ENCODE assay signal across 19 cellular contexts in genomic region chr16:73191111-73192046, GRCh38.
DNase-seq lines count a peak whose midpoint lies in the region; ATAC-seq and TF ChIP-seq lines count a peak whose summit lies in the region.
"Had no signal": no experiment of that assay in that cellular context is flagged by ENCODE, and none has a peak within 500 bp of the region (broad histone marks: within the 10 kb centered on the region; RNA-seq: fewer than 3 reads in every experiment).

No MANE protein-coding gene starts in this region.

- no peak overlapping the region for H4K8ac ChIP-seq in neuronal stem cell (ENCODE audit: low read depth, low read length)

- no peak overlapping the region for H2BK15ac ChIP-seq in neuronal stem cell (ENCODE audit: low read length)

- H2AFZ ChIP-seq in GM23338 (0 out of 2 replicates have a peak overlapping the region, but pooled peaks have one; percentile 52), neuronal stem cell (ENCODE audit: low read length) (peak overlapping the region; percentile 3)

- H3K4ac ChIP-seq in neuronal stem cell (ENCODE audit: low read length) = no peak overlapping the region

- no peaks in the 10 kb centered on the region for H3K36me3 Mint-ChIP-seq in GM23338 (ENCODE audit: low read depth)
- no peaks in the 10 kb centered on the region for H3K36me3 Mint-ChIP-seq in dendritic cell treated with granulocyte-macrophage colony-stimulating factor and Interleukin-4, amounts not matched to agents 40 ng/mL and 50 ng/mL, for 4 days (ENCODE audit: low read depth)
- H3K36me3 Mint-ChIP-seq: CD4-positive, CD25-positive, alpha-beta regulatory T cell had no signal

- H3K4me3 ChIP-seq in BLaER1 treated with 17β-estradiol and CSF1 and Interleukin-3, amounts not matched to agents 10 nM and 100 nM = no peak overlapping the region
- H3K4me3 ChIP-seq in GM23338 = no peak overlapping the region
- no peak overlapping the region for H3K4me3 ChIP-seq in neuronal stem cell (ENCODE audit: low read length in 2 of 2)
- H3K4me3 ChIP-seq in gastroesophageal sphincter = no peak overlapping the region

- TF ChIP-seq POLR2A in gastroesophageal sphincter (IDR thresholded peaks at IDR 0.05) = no peak

- H3K4me3 Mint-ChIP-seq in GM23338 = no peak overlapping the region
- H3K4me3 Mint-ChIP-seq in dendritic cell treated with granulocyte-macrophage colony-stimulating factor and Interleukin-4, amounts not matched to agents 40 ng/mL and 50 ng/mL, for 4 days = no peak overlapping the region
- H3K4me3 Mint-ChIP-seq: CD4-positive, CD25-positive, alpha-beta regulatory T cell had no signal

- no peaks in the 10 kb centered on the region for H3K9me3 Mint-ChIP-seq in GM23338
- no peaks in the 10 kb centered on the region for H3K9me3 Mint-ChIP-seq in dendritic cell treated with granulocyte-macrophage colony-stimulating factor and Interleukin-4, amounts not matched to agents 40 ng/mL and 50 ng/mL, for 4 days

- no peak; the same call in 1 of the 3 replicates for ATAC-seq in GM23338
- ATAC-seq in GM18511 (IDR thresholded peaks at IDR 0.05; ENCODE audit: unreplicated experiment) = no peak
- ATAC-seq in gastroesophageal sphincter = no peak
- ATAC-seq: Panc1, SK-N-SH treated with all-trans-retinoic acid at 6 μM for 48 hours had no signal

- H3K18ac ChIP-seq in neuronal stem cell (ENCODE audit: low read length) = peak overlapping the region; percentile 32

- H2BK120ac ChIP-seq in neuronal stem cell (ENCODE audit: low read depth, low read length) = no peak overlapping the region

- H3K36me3 ChIP-seq in BLaER1 treated with 17β-estradiol and CSF1 and Interleukin-3, amounts not matched to agents 10 nM and 100 nM = no peaks in the 10 kb centered on the region
- no peaks in the 10 kb centered on the region for H3K36me3 ChIP-seq in GM23338 (ENCODE audit: insufficient read depth)
- H3K36me3 ChIP-seq in neuronal stem cell (replicated peaks in 1 of 2; ENCODE audit: control insufficient read depth in 2 of 2, insufficient read depth in 2 of 2, low read length in 2 of 2) = no peaks in the 10 kb centered on the region
- H3K36me3 ChIP-seq in gastroesophageal sphincter = no peaks in the 10 kb centered on the region

- TF ChIP-seq EP300 in gastroesophageal sphincter (IDR thresholded peaks at IDR 0.05) = no peak

- TF ChIP-seq CTCF in GM23338 (conservative IDR thresholded peaks at IDR 0.05; ENCODE audit: low read depth in 2 of 2) (no peak), gastroesophageal sphincter (IDR thresholded peaks at IDR 0.05) (no peak)

- no peaks in the 10 kb centered on the region for H3K27me3 ChIP-seq in BLaER1 treated with 17β-estradiol and CSF1 and Interleukin-3, amounts not matched to agents 10 nM and 100 nM
- no peaks in the 10 kb centered on the region for H3K27me3 ChIP-seq in GM23338 (ENCODE audit: insufficient read depth)
- H3K27me3 ChIP-seq in neuronal stem cell (ENCODE audit: control insufficient read depth in 3 of 3, insufficient read depth in 3 of 3, low read depth in 1 of 3, low read length in 3 of 3) = no peaks in the 10 kb centered on the region
- no peaks in the 10 kb centered on the region for H3K27me3 ChIP-seq in gastroesophageal sphincter

- H3K4me2 ChIP-seq in BLaER1 treated with 17β-estradiol and CSF1 and Interleukin-3, amounts not matched to agents 10 nM and 100 nM = peak overlapping the region; percentile 28 to 82 (median 44); a peak in 21 of 22 replicates
- H3K4me2 ChIP-seq in GM23338 = no peak overlapping the region
- no peak overlapping the region for H3K4me2 ChIP-seq in neuronal stem cell (ENCODE audit: insufficient read depth, low read length, poor library complexity, severe bottlenecking)
- H3K4me2 ChIP-seq: KMS-11 had no signal

- no peaks in the 10 kb centered on the region for H3K79me2 ChIP-seq in GM23338 (replicated peaks; ENCODE audit: insufficient read depth)

- no peaks in the 10 kb centered on the region for H3K79me1 ChIP-seq in neuronal stem cell (ENCODE audit: low read depth, low read length)

- H2BK5ac ChIP-seq in neuronal stem cell (ENCODE audit: low read length) = no peak overlapping the region

- DNase-seq in GM23338 (ENCODE audit: low spot score) (no peak), neuronal stem cell (ENCODE audit: low spot score) (no peak), GM19240 (ENCODE audit: insufficient read length, low spot score) (no peak), anterior cingulate cortex (lab: John Stamatoyannopoulos, UW) (no peak)
- DNase-seq: CD4-positive, CD25-positive, alpha-beta regulatory T cell; DMS79; H7; NCI-H1105; NCI-H146; NCI-H2029; NCI-H2227 treated with DMSO at 0.1 percent for 48 hours; NCI-H510A had no signal

- H3K27me3 Mint-ChIP-seq in GM23338 (ENCODE audit: insufficient read depth, low read depth, poor library complexity) = peaks cover 9% of the 10 kb centered on the region
- H3K27me3 Mint-ChIP-seq in dendritic cell treated with granulocyte-macrophage colony-stimulating factor and Interleukin-4, amounts not matched to agents 40 ng/mL and 50 ng/mL, for 4 days = peaks cover 27% of the 10 kb centered on the region
- H3K27me3 Mint-ChIP-seq: CD4-positive, CD25-positive, alpha-beta regulatory T cell had no signal

- no peak overlapping the region for H2BK12ac ChIP-seq in neuronal stem cell (ENCODE audit: low read length)

- H3K4me1 ChIP-seq in BLaER1 treated with 17β-estradiol and CSF1 and Interleukin-3, amounts not matched to agents 10 nM and 100 nM = peaks cover 11 to 54% (median 13%) of the 10 kb centered on the region in 10 experiments; a peak in 18 of 20 replicates
- H3K4me1 ChIP-seq in GM23338 (ENCODE audit: insufficient read depth) (peaks cover 3% of the 10 kb centered on the region; the same call in 1 of the 2 replicates), neuronal stem cell (ENCODE audit: control insufficient read depth in 2 of 2, insufficient read depth in 1 of 2, low read depth in 1 of 2, low read length in 2 of 2) (peaks cover 5 to 12% of the 10 kb centered on the region in 2 donors), gastroesophageal sphincter (peaks cover 0 to 7% (median 0%) of the 10 kb centered on the region in 3 donors)

- peak overlapping the region in 2 of 11 experiments; percentile 15 to 24; a peak in 3 of 22 replicates for H3K27ac ChIP-seq in BLaER1 treated with 17β-estradiol and CSF1 and Interleukin-3, amounts not matched to agents 10 nM and 100 nM
- H3K27ac ChIP-seq in GM23338 (ENCODE audit: low read depth) (no peak overlapping the region), neuronal stem cell (replicated peaks; ENCODE audit: low read length) (no peak overlapping the region), gastroesophageal sphincter (no peak overlapping the region)
- H3K27ac ChIP-seq: KMS-11 had no signal

- 0 out of 22 replicates have a peak overlapping the region, but pooled peaks of 1 of the 11 experiments have one; percentile 5 for H3K9ac ChIP-seq in BLaER1 treated with 17β-estradiol and CSF1 and Interleukin-3, amounts not matched to agents 10 nM and 100 nM
- no peak overlapping the region for H3K9ac ChIP-seq in neuronal stem cell (ENCODE audit: low read depth, low read length, poor library complexity)
- H3K9ac ChIP-seq: KMS-11 had no signal

- H3K27ac Mint-ChIP-seq in GM23338 = no peak overlapping the region
- H3K27ac Mint-ChIP-seq in dendritic cell treated with granulocyte-macrophage colony-stimulating factor and Interleukin-4, amounts not matched to agents 40 ng/mL and 50 ng/mL, for 4 days = peak overlapping the region; percentile 5
- H3K27ac Mint-ChIP-seq: CD4-positive, CD25-positive, alpha-beta regulatory T cell had no signal

- intact Hi-C loops in dendritic cell treated with granulocyte-macrophage colony-stimulating factor and Interleukin-4, amounts not matched to agents 40 ng/mL and 50 ng/mL, for 4 days (cut with micrococcal nuclease) = no loop called here

- no peaks in the 10 kb centered on the region for H4K20me1 ChIP-seq in BLaER1 treated with 17β-estradiol and CSF1 and Interleukin-3, amounts not matched to agents 10 nM and 100 nM
- no peaks in the 10 kb centered on the region for H4K20me1 ChIP-seq in GM23338 (replicated peaks; ENCODE audit: insufficient read depth)

- H3K9me3 ChIP-seq in BLaER1 treated with 17β-estradiol and CSF1 and Interleukin-3, amounts not matched to agents 10 nM and 100 nM (replicated peaks in 1 of 11) = peaks cover 0 to 11% (median 9%) of the 10 kb centered on the region in 11 experiments; a peak in 15 of 22 replicates
- H3K9me3 ChIP-seq in neuronal stem cell (replicated peaks in 1 of 2; ENCODE audit: control insufficient read depth in 2 of 2, insufficient read depth in 1 of 2, low read depth in 1 of 2, low read length in 2 of 2) (no peaks in the 10 kb centered on the region), gastroesophageal sphincter (no peaks in the 10 kb centered on the region)

- no peak overlapping the region for H3K23ac ChIP-seq in neuronal stem cell (ENCODE audit: low read depth, low read length, poor library complexity)

- WGBS in neuronal stem cell (ENCODE audit: extremely low coverage in 2 of 2, insufficient read length in 2 of 2, insufficient replicate concordance in 1 of 2), 2 donors = no CpG with 5 or more reads among the region's 20 CpGs
- 78% methylated on average over 10 to 14 of the region's 20 CpGs for WGBS in gastroesophageal sphincter (ENCODE audit: low coverage in 1 of 2), 2 donors

- H2AK5ac ChIP-seq in neuronal stem cell (ENCODE audit: low read depth, low read length) = no peak overlapping the region

- H3K4me1 Mint-ChIP-seq in GM23338 = peaks cover 10% of the 10 kb centered on the region
- peaks cover 21% of the 10 kb centered on the region for H3K4me1 Mint-ChIP-seq in dendritic cell treated with granulocyte-macrophage colony-stimulating factor and Interleukin-4, amounts not matched to agents 40 ng/mL and 50 ng/mL, for 4 days (ENCODE audit: low read depth)
- H3K4me1 Mint-ChIP-seq: CD4-positive, CD25-positive, alpha-beta regulatory T cell had no signal

- H3K14ac ChIP-seq in neuronal stem cell (ENCODE audit: low read length) = no peak overlapping the region

- H4K91ac ChIP-seq in neuronal stem cell (ENCODE audit: low read depth, low read length, poor library complexity) = no peak overlapping the region

- H3F3A ChIP-seq in GM23338 (replicated peaks; ENCODE audit: low read depth) = no peaks in the 10 kb centered on the region

- no peaks in the 10 kb centered on the region for H3K9me2 ChIP-seq in GM23338 (ENCODE audit: insufficient read depth)

TF ChIP-seq in GM23338, 12 proteins besides CTCF, POLR2A, EP300 and RAD21 (continues in another document):
- no peak for TF ChIP-seq NANOG (IDR thresholded peaks at IDR 0.05; ENCODE audit: borderline replicate concordance)
- TF ChIP-seq ZNF331 (CRISPR knock-in tag; IDR thresholded peaks at IDR 0.05; ENCODE audit: low read depth) = no peak
- no peak for TF ChIP-seq POLR2AphosphoS5 (IDR thresholded peaks at IDR 0.05; ENCODE audit: low read depth)
- TF ChIP-seq STAT1 (IDR thresholded peaks at IDR 0.05; ENCODE audit: unreplicated experiment) = no peak
- TF ChIP-seq ZNF114 (CRISPR knock-in tag; IDR thresholded peaks at IDR 0.05) = no peak

Comparison
In these comparisons a context has a peak if more than half of its experiments do, and no peak if none do; other contexts are left out.
1. H3K4me2 ChIP-seq: peak in BLaER1 treated with 17β-estradiol and CSF1 and Interleukin-3, amounts not matched to agents 10 nM and 100 nM (11 of 11); none in GM23338 (single experiment) and neuronal stem cell (single experiment).